8 cellular contexts compared by ENCODE assay signal in the genomic region with DNA sequence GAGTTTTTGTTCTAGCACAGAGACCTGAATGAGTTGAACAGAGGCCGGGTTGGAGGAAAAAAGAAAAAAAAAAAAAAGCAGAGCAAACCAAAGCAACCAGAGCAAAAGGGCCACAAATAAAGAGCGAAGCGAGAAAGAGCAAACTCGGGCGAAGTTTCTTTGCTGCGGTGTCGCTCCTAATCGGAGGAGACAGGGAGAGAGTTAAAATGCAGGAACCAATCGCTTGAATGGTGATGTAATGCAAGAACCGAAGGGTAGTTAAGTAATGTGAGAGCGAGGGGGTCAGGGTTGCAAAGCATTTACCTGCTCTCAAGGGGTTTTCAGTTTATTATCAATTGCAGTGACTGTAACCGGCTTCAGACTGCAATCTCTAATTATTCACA.
DNase-seq lines count a peak whose midpoint lies in the region; ATAC-seq, FAIRE-seq and TF ChIP-seq lines count a peak whose summit lies in the region.

No MANE protein-coding gene starts in this region.

- H3K36me3 ChIP-seq in ES-I3 (ENCODE audit: insufficient read depth, low read length) (no peaks in the 10 kb centered on the region), SJSA1 (no peaks in the 10 kb centered on the region), pancreas (no peaks in the 10 kb centered on the region)

- no peak for FAIRE-seq in pancreas (lab: Jason Lieb, UNC)

- TF ChIP-seq CTCF in foreskin keratinocyte (conservative IDR thresholded peaks at IDR 0.05), result no peak
- TF ChIP-seq CTCF in pancreas (IDR thresholded peaks at IDR 0.05), result no peak

- intact Hi-C loops in pancreas (cut with DNase I), result no loop called here

- WGBS in pancreas, 2 donors, result 11 to 12% methylated on average over 12 of the region's 12 CpGs

- H3K9ac ChIP-seq in ES-I3 (ENCODE audit: low read depth, low read length), result peak overlapping the region; percentile 82

- H3K27ac ChIP-seq in SJSA1 (peak overlapping the region; percentile 9), foreskin keratinocyte (peak overlapping the region; percentile 87), pancreas (peak overlapping the region; percentile 51 to 86 (median 74))

- H3K27me3 ChIP-seq in SJSA1 (replicated peaks) (no peaks in the 10 kb centered on the region), foreskin keratinocyte (no peaks in the 10 kb centered on the region), pancreas (no peaks in the 10 kb centered on the region)

- H3K4me3 ChIP-seq in SJSA1 (peak overlapping the region; percentile 27), pancreas (peak overlapping the region in 3 of 4 donors; percentile 6 to 43 (median 24))

- H3K4me1 ChIP-seq in ES-I3 (ENCODE audit: insufficient read depth, low read length) (peaks cover 37% of the 10 kb centered on the region), SJSA1 (replicated peaks) (peaks cover 11% of the 10 kb centered on the region; the same call in 1 of the 2 replicates), foreskin keratinocyte (peaks cover 6% of the 10 kb centered on the region), pancreas (peaks cover 0 to 19% (median 0%) of the 10 kb centered on the region in 3 donors)

- H3K9me3 ChIP-seq in ES-I3 (ENCODE audit: control insufficient read depth, insufficient read depth, low read length) (no peaks in the 10 kb centered on the region), SJSA1 (replicated peaks) (no peaks in the 10 kb centered on the region), pancreas (no peaks in the 10 kb centered on the region)

- ATAC-seq in foreskin keratinocyte (peak; percentile 20), pancreas (peak; percentile 27 to 60 (median 49)), GM18870 (IDR thresholded peaks at IDR 0.05; ENCODE audit: unreplicated experiment) (no peak), GM21360 (IDR thresholded peaks at IDR 0.05; ENCODE audit: unreplicated experiment) (no peak)

- DNase-seq in SJSA1 (ENCODE audit: low read depth in 1 of 2, low spot score in 2 of 2), result no peak
- DNase-seq in foreskin keratinocyte, result peak; percentile 56 to 76
- no peak for DNase-seq in pancreas
- no peak for DNase-seq in NCI-H1048 (lab: John Stamatoyannopoulos, UW)
- DNase-seq in HPDE6-E6E7 (ENCODE audit: extremely low spot score), result no peak

Comparison
In these comparisons a context has a peak if more than half of its experiments do, and no peak if none do; other contexts are left out.
1. DNase-seq: peak in foreskin keratinocyte (2 of 2); none in SJSA1 (0 of 2), pancreas (0 of 6), NCI-H1048 (single experiment) and HPDE6-E6E7 (single experiment).
2. H3K27ac ChIP-seq: peak in every context shown above with its lines; median percentile 87 in foreskin keratinocyte; 74 in pancreas; 9 in SJSA1.
3. ATAC-seq: peak in foreskin keratinocyte (single experiment) and pancreas (4 of 4); none in GM18870 (single experiment) and GM21360 (single experiment).